In the genomic region with DNA sequence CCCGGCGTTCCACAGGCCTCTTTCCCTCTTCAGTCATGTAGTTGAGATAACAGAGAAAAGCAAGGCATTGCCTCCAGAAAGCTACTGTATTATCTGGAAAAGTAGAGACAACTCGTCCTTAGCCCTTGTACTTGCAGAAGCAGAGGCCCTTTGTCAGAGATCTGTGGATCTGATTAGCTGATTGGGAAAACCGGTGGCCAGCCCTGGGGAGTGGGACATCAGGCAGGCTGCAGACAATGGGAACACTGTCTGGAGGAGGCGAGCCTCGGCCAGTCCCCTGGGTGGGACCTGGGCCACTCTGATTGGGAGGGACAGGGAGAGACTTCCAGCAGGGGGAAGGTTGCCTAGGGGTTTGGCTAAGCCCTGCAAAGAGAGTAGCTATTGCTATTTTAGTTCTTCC, we compare ENCODE assay signal across 18 cellular contexts. TPM values are rescaled to one million over a fixed set of nuclear protein-coding genes. Genes with fewer than 3 reads are reported as not detected.
DNase-seq lines count a peak whose midpoint lies in the region; ATAC-seq, FAIRE-seq and TF ChIP-seq lines count a peak whose summit lies in the region.
"Had no signal": no experiment of that assay in that cellular context is flagged by ENCODE, and none has a peak within 500 bp of the region (broad histone marks: within the 10 kb centered on the region; RNA-seq: fewer than 3 reads in every experiment).

No MANE protein-coding gene starts in this region.

- H3K27me3 Mint-ChIP-seq in GM23338 (ENCODE audit: insufficient read depth, low read depth, poor library complexity) (peaks cover 2% of the 10 kb centered on the region), neural crest cell (ENCODE audit: low read depth) (no peaks in the 10 kb centered on the region)
- peaks cover 2% of the 10 kb centered on the region for H3K27me3 Mint-ChIP-seq in CD8-positive, alpha-beta T cell (ENCODE audit: low read depth)
- H3K27me3 Mint-ChIP-seq: CD4-positive, alpha-beta T cell had no signal

- intact Hi-C loops in adrenal gland (cut with DNase I) (loop anchor here in 1 of 2 donors (10.0 kb wide), 1 partner anchor 58 kb away; no protein-coding TSS in a partner anchor), pancreas (cut with DNase I) (loop anchor here in 1 of 3 donors (10.0 kb wide), 1 partner anchor 58 kb away; no protein-coding TSS in a partner anchor)
- intact Hi-C loops in CD8-positive, alpha-beta T cell (cut with DNase I, micrococcal nuclease): no loop called here

- H3K4me3 ChIP-seq in GM23338 (no peak overlapping the region), adrenal gland (no peak overlapping the region), pancreas (no peak overlapping the region)
- no peak overlapping the region for H3K4me3 ChIP-seq in CD8-positive, alpha-beta T cell (ENCODE audit: low read depth, low read length)
- H3K4me3 ChIP-seq: HAP-1 had no signal

- H2AFZ ChIP-seq in GM23338: peak overlapping the region; percentile 66

- H3K9me3 Mint-ChIP-seq in GM23338 (no peaks in the 10 kb centered on the region; the same call in 2 of the 3 replicates), neural crest cell (no peaks in the 10 kb centered on the region)
- H3K9me3 Mint-ChIP-seq in CD8-positive, alpha-beta T cell: no peaks in the 10 kb centered on the region
- H3K9me3 Mint-ChIP-seq: CD4-positive, alpha-beta T cell had no signal

- no peaks in the 10 kb centered on the region for H3F3A ChIP-seq in GM23338 (replicated peaks; ENCODE audit: low read depth)

- H3K27ac Mint-ChIP-seq in GM23338 (no peak overlapping the region), neural crest cell (ENCODE audit: unreplicated experiment) (peak overlapping the region; percentile 57)
- H3K27ac Mint-ChIP-seq in CD8-positive, alpha-beta T cell: no peak overlapping the region
- H3K27ac Mint-ChIP-seq: CD4-positive, alpha-beta T cell had no signal

- H3K4me1 Mint-ChIP-seq in GM23338 (no peaks in the 10 kb centered on the region; the same call in 2 of the 3 replicates), neural crest cell (peaks cover 11% of the 10 kb centered on the region)
- no peaks in the 10 kb centered on the region for H3K4me1 Mint-ChIP-seq in CD8-positive, alpha-beta T cell (ENCODE audit: low read depth)

- no peak overlapping the region for H3K4me3 Mint-ChIP-seq in GM23338
- H3K4me3 Mint-ChIP-seq in neural crest cell: no peak overlapping the region
- no peak overlapping the region for H3K4me3 Mint-ChIP-seq in CD8-positive, alpha-beta T cell
- H3K4me3 Mint-ChIP-seq: CD4-positive, alpha-beta T cell had no signal

- TF ChIP-seq POLR2A in adrenal gland (IDR thresholded peaks at IDR 0.05): no peak

- DNase-seq in GM23338 (ENCODE audit: low spot score): no peak
- peak in 1 of 7 donors; percentile 28 for DNase-seq in adrenal gland
- DNase-seq in iPS-NIHi7 (ENCODE audit: extremely low spot score): peak; percentile 30
- no peak for DNase-seq in neural crest cell (ENCODE audit: low read depth, low spot score)
- no peak for DNase-seq in CD8-positive, alpha-beta T cell
- DNase-seq in pancreas: no peak
- DNase-seq: ACHN; BE2C; CD4-positive, alpha-beta T cell; DMS153; DMS79; GF-D8 had no signal

- no peak for TF ChIP-seq CTCF in GM23338 (conservative IDR thresholded peaks at IDR 0.05; ENCODE audit: low read depth in 2 of 2)
- TF ChIP-seq CTCF in adrenal gland (IDR thresholded peaks at IDR 0.05): no peak
- TF ChIP-seq CTCF in neural crest cell (conservative IDR thresholded peaks at IDR 0.05): no peak
- no peak for TF ChIP-seq CTCF in CD8-positive, alpha-beta T cell (IDR thresholded peaks at IDR 0.05)
- TF ChIP-seq CTCF in pancreas (IDR thresholded peaks at IDR 0.05): no peak

- no peaks in the 10 kb centered on the region for H4K20me1 ChIP-seq in GM23338 (replicated peaks; ENCODE audit: insufficient read depth)

- CTCF ChIA-PET in CD8-positive, alpha-beta T cell (lab: Charles Lee): no interaction called here

- H3K9me3 ChIP-seq in adrenal gland (replicated peaks in 1 of 3) (no peaks in the 10 kb centered on the region), pancreas (no peaks in the 10 kb centered on the region)
- H3K9me3 ChIP-seq in CD8-positive, alpha-beta T cell (ENCODE audit: low read length): no peaks in the 10 kb centered on the region
- H3K9me3 ChIP-seq: BE2C, HAP-1 had no signal

- peak; percentile 56 for ATAC-seq in GM23338
- no peak for ATAC-seq in CD8-positive, alpha-beta T cell
- ATAC-seq in pancreas: no peak
- no peak for ATAC-seq in HG02973 (IDR thresholded peaks at IDR 0.05; ENCODE audit: unreplicated experiment)

- no peak overlapping the region for H3K4me2 ChIP-seq in GM23338

- H3K79me2 ChIP-seq in GM23338 (replicated peaks; ENCODE audit: insufficient read depth): no peaks in the 10 kb centered on the region

- no peaks in the 10 kb centered on the region for H3K36me3 Mint-ChIP-seq in GM23338 (ENCODE audit: low read depth)
- H3K36me3 Mint-ChIP-seq in neural crest cell (ENCODE audit: low read depth): no peaks in the 10 kb centered on the region
- H3K36me3 Mint-ChIP-seq in CD8-positive, alpha-beta T cell: no peaks in the 10 kb centered on the region

- H3K36me3 ChIP-seq in GM23338 (ENCODE audit: insufficient read depth) (no peaks in the 10 kb centered on the region), adrenal gland (replicated peaks in 1 of 2) (no peaks in the 10 kb centered on the region), pancreas (no peaks in the 10 kb centered on the region)
- H3K36me3 ChIP-seq in CD8-positive, alpha-beta T cell (ENCODE audit: insufficient read depth, low read length): no peaks in the 10 kb centered on the region
- H3K36me3 ChIP-seq: BE2C, HAP-1 had no signal

- POLR2A ChIA-PET in CD8-positive, alpha-beta T cell (lab: Charles Lee): no interaction called here

- no peak for FAIRE-seq in pancreas (lab: Jason Lieb, UNC)
- FAIRE-seq: A204.1 had no signal

- WGBS in adrenal gland, 4 donors: 51 to 75% (median 55%) methylated on average over 2 to 6 of the region's 6 CpGs
- WGBS in pancreas, 2 donors: 46 to 53% methylated on average over 6 of the region's 6 CpGs

- H3K27ac ChIP-seq in GM23338 (ENCODE audit: low read depth) (no peak overlapping the region), adrenal gland (peak overlapping the region; percentile 58 to 89 (median 79)), pancreas (no peak overlapping the region)
- H3K27ac ChIP-seq in CD8-positive, alpha-beta T cell (ENCODE audit: low read depth, low read length): no peak overlapping the region

- H3K4me1 ChIP-seq in GM23338 (ENCODE audit: insufficient read depth) (no peaks in the 10 kb centered on the region), adrenal gland (replicated peaks in 1 of 2) (peaks cover 20 to 42% of the 10 kb centered on the region in 2 donors), pancreas (no peaks in the 10 kb centered on the region)
- no peaks in the 10 kb centered on the region for H3K4me1 ChIP-seq in CD8-positive, alpha-beta T cell (ENCODE audit: insufficient read depth, low read length)
- H3K4me1 ChIP-seq: BE2C, HAP-1 had no signal

- H3K9me2 ChIP-seq in GM23338 (ENCODE audit: insufficient read depth): no peaks in the 10 kb centered on the region; the same call in 1 of the 2 replicates

- H3K27me3 ChIP-seq in GM23338 (ENCODE audit: insufficient read depth) (no peaks in the 10 kb centered on the region), adrenal gland (no peaks in the 10 kb centered on the region), pancreas (no peaks in the 10 kb centered on the region)
- no peaks in the 10 kb centered on the region for H3K27me3 ChIP-seq in CD8-positive, alpha-beta T cell (ENCODE audit: insufficient read depth, low read length)
- H3K27me3 ChIP-seq: BE2C had no signal

TF ChIP-seq in GM23338, 12 proteins besides CTCF, POLR2A, EP300 and RAD21 (continues in another document):
- TF ChIP-seq, protein P1, sequence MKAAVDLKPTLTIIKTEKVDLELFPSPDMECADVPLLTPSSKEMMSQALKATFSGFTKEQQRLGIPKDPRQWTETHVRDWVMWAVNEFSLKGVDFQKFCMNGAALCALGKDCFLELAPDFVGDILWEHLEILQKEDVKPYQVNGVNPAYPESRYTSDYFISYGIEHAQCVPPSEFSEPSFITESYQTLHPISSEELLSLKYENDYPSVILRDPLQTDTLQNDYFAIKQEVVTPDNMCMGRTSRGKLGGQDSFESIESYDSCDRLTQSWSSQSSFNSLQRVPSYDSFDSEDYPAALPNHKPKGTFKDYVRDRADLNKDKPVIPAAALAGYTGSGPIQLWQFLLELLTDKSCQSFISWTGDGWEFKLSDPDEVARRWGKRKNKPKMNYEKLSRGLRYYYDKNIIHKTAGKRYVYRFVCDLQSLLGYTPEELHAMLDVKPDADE (IDR thresholded peaks at IDR 0.05): no peak

RNA-seq across cellular contexts. Expression of a gene that starts 1.2 kb away (rescaled TPM):
- total RNA-seq in GM23338 (2014; rRNA removed; shearing (Covaris generic)): not detected in 2 replicates
- not detected in 2 replicates for polyA plus RNA-seq in GM23338 (2016; fragmentation: Nextera tagmentation; extraction: Ambion mirVana)
- total RNA-seq in adrenal gland: 100 to 1,000 TPM in 3 of 8 donors, 10 to 100 TPM in 5; 10.4 to 486 (median 50.8) TPM
- 100 to 1,000 TPM in 1 of 3 donors, 10 to 100 TPM in 1, 1 to 10 TPM in 1; 5.6 to 725 (median 48.4) TPM for polyA plus RNA-seq in adrenal gland
- not detected in 2 replicates for total RNA-seq in neural crest cell
- not detected for total RNA-seq in CD8-positive, alpha-beta T cell
- total RNA-seq in pancreas: not detected
- not detected for polyA plus RNA-seq in pancreas
- total RNA-seq: CD4-positive, alpha-beta T cell; Daoy; H4; HT-29 had no signal

Comparison
In these comparisons a context has a peak if more than half of its experiments do, and no peak if none do; other contexts are left out.
1. H3K27ac ChIP-seq: peak in adrenal gland (5 of 5); none in GM23338 (single experiment), CD8-positive, alpha-beta T cell (single experiment) and pancreas (0 of 4).
2. RNA of a gene that starts 1.2 kb away (total RNA-seq): 10.4 to 486 TPM in adrenal gland; not detected in GM23338, not detected in neural crest cell, not detected in CD8-positive, alpha-beta T cell and not detected in pancreas; every median in the first group is over 10 times any median in the second.